Comparison of ENCODE assay signal across 1 cellular context in the genomic region with DNA sequence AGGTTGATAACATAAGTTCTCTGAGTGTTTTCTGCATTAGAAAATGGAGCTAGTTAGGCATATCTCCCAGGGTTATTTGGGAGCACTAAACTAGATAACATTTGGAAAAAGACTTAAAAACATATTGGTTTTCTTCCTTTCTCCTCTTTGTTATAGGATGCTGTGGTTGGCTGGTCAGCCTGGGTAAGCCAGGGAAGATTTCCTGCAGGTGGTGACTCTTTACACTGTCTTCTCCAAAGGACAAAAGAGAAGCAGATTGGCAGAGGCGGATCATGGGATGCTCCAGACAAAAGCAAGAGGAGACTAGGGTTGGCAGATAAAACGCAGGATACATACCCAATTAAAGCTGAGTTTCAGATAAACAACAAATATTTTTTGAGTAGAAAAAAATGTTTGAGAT.
TF ChIP-seq lines count a peak whose summit lies in the region.

No MANE protein-coding gene starts in this region.

TF ChIP-seq in GM23338, 12 proteins besides CTCF, POLR2A, EP300 and RAD21 (continued from another document):
- TF ChIP-seq, protein P1, sequence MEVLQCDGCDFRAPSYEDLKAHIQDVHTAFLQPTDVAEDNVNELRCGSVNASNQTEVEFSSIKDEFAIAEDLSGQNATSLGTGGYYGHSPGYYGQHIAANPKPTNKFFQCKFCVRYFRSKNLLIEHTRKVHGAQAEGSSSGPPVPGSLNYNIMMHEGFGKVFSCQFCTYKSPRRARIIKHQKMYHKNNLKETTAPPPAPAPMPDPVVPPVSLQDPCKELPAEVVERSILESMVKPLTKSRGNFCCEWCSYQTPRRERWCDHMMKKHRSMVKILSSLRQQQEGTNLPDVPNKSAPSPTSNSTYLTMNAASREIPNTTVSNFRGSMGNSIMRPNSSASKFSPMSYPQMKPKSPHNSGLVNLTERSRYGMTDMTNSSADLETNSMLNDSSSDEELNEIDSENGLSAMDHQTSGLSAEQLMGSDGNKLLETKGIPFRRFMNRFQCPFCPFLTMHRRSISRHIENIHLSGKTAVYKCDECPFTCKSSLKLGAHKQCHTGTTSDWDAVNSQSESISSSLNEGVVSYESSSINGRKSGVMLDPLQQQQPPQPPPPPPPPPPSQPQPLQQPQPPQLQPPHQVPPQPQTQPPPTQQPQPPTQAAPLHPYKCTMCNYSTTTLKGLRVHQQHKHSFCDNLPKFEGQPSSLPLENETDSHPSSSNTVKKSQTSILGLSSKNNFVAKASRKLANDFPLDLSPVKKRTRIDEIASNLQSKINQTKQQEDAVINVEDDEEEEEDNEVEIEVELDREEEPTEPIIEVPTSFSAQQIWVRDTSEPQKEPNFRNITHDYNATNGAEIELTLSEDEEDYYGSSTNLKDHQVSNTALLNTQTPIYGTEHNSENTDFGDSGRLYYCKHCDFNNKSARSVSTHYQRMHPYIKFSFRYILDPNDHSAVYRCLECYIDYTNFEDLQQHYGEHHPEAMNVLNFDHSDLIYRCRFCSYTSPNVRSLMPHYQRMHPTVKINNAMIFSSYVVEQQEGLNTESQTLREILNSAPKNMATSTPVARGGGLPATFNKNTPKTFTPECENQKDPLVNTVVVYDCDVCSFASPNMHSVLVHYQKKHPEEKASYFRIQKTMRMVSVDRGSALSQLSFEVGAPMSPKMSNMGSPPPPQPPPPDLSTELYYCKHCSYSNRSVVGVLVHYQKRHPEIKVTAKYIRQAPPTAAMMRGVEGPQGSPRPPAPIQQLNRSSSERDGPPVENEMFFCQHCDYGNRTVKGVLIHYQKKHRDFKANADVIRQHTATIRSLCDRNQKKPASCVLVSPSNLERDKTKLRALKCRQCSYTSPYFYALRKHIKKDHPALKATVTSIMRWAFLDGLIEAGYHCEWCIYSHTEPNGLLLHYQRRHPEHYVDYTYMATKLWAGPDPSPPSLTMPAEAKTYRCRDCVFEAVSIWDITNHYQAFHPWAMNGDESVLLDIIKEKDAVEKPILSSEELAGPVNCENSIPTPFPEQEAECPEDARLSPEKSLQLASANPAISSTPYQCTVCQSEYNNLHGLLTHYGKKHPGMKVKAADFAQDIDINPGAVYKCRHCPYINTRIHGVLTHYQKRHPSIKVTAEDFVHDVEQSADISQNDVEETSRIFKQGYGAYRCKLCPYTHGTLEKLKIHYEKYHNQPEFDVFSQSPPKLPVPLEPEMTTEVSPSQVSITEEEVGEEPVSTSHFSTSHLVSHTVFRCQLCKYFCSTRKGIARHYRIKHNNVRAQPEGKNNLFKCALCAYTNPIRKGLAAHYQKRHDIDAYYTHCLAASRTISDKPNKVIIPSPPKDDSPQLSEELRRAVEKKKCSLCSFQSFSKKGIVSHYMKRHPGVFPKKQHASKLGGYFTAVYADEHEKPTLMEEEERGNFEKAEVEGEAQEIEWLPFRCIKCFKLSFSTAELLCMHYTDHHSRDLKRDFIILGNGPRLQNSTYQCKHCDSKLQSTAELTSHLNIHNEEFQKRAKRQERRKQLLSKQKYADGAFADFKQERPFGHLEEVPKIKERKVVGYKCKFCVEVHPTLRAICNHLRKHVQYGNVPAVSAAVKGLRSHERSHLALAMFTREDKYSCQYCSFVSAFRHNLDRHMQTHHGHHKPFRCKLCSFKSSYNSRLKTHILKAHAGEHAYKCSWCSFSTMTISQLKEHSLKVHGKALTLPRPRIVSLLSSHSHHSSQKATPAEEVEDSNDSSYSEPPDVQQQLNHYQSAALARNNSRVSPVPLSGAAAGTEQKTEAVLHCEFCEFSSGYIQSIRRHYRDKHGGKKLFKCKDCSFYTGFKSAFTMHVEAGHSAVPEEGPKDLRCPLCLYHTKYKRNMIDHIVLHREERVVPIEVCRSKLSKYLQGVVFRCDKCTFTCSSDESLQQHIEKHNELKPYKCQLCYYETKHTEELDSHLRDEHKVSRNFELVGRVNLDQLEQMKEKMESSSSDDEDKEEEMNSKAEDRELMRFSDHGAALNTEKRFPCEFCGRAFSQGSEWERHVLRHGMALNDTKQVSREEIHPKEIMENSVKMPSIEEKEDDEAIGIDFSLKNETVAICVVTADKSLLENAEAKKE (CRISPR knock-in tag; IDR thresholded peaks at IDR 0.05), result no peak
